10 cellular contexts compared by ENCODE assay signal in the genomic region with DNA sequence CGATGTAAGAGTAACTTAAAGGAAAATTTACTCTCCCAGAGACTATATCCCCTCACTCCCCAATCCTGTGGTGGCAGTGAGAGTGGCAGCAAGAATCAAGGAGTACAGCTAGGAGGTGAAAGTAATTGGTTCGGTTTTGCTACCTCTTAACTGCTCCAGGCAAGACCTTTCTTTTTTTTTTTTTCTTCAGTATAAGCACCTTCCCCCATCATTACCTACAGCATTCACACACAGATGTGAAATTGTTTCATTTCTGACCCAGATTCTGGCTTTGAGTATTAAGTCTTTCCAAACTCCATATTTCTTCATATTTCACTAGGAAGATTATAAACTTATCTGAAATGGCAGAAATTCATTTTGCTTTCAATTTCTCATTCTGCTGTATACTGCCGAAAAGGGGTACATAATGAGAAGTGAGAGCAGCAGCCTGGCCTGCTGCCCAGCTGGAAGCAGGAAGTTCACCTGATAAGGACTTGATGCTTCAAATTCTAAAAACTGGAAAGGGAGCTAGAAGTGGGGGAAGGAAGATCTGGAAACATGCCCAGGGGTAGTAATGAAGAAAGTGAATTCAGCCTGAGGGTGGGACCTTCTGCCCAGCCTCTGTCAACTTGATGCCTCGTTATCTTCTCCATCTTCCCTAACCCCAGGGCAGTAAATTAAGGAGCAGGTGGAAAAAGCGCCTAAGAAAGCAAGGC.
DNase-seq lines count a peak whose midpoint lies in the region; ATAC-seq and TF ChIP-seq lines count a peak whose summit lies in the region.
"Had no signal": no experiment of that assay in that cellular context is flagged by ENCODE, and none has a peak within 500 bp of the region (broad histone marks: within the 10 kb centered on the region; RNA-seq: fewer than 3 reads in every experiment).

No MANE protein-coding gene starts in this region.

- TF ChIP-seq POLR2A in stomach (IDR thresholded peaks at IDR 0.05) (no peak), gastroesophageal sphincter (IDR thresholded peaks at IDR 0.05) (no peak)

- intact Hi-C loops in stomach (cut with DNase I; ENCODE audit: low total_unique reads): no loop called here

- H3K36me3 Mint-ChIP-seq in activated naive CD4-positive, alpha-beta T cell treated with anti-CD3 and anti-CD28 coated beads, Interleukin-2, amount 10 ng/mL, durations not matched to agents 7 days and 5 days: peaks cover 34% of the 10 kb centered on the region
- peaks cover 31% of the 10 kb centered on the region for H3K36me3 Mint-ChIP-seq in activated CD4-positive, alpha-beta memory T cell treated with anti-CD3 and anti-CD28 coated beads, Interleukin-2, amount 10 ng/mL, durations not matched to agents 7 days and 5 days (ENCODE audit: low read depth)

- WGBS in stomach, 5 donors: 35 to 51% (median 44%) methylated on average over 5 of the region's 5 CpGs
- 62 to 75% methylated on average over 4 of the region's 5 CpGs for WGBS in gastroesophageal sphincter (ENCODE audit: low coverage in 1 of 2), 2 donors

- H3K9me3 Mint-ChIP-seq in activated naive CD4-positive, alpha-beta T cell treated with anti-CD3 and anti-CD28 coated beads, Interleukin-2, amount 10 ng/mL, durations not matched to agents 7 days and 5 days: no peaks in the 10 kb centered on the region
- H3K9me3 Mint-ChIP-seq in activated CD4-positive, alpha-beta memory T cell treated with anti-CD3 and anti-CD28 coated beads, Interleukin-2, amount 10 ng/mL, durations not matched to agents 7 days and 5 days: no peaks in the 10 kb centered on the region
- H3K9me3 Mint-ChIP-seq: T-helper 1 cell treated with Interleukin-12 subunit alpha and Interleukin-12 subunit beta and Interleukin-4 antibody, amounts not matched to agents 30 μg/mL and 1 μg/mL, for 36 hours had no signal

- no peak for DNase-seq in activated naive CD4-positive, alpha-beta T cell treated with anti-CD3 and anti-CD28 coated beads, Interleukin-2, amount 10 ng/mL, durations not matched to agents 7 days and 5 days
- no peak for DNase-seq in activated naive CD4-positive, alpha-beta T cell treated with anti-CD3 and anti-CD28 coated beads, Interleukin-2, amount 50 U/mL, for 16 hours
- DNase-seq in NCI-H2196 treated with DMSO at 0.1 percent for 48 hours (lab: John Stamatoyannopoulos, UW; ENCODE audit: unreplicated experiment) (peak; percentile 17), fibroblast of villous mesenchyme (ENCODE audit: low read depth) (peak; percentile 30), stomach (peak; percentile 53)
- DNase-seq in activated CD4-positive, alpha-beta memory T cell treated with anti-CD3 and anti-CD28 coated beads, Interleukin-2, amount 10 ng/mL, durations not matched to agents 7 days and 5 days: no peak

- no peak for TF ChIP-seq CTCF in fibroblast of villous mesenchyme (IDR thresholded peaks at IDR 0.05; ENCODE audit: insufficient read depth, low read depth, low read length)
- no peak for TF ChIP-seq CTCF in stomach (IDR thresholded peaks at IDR 0.05)
- no peak for TF ChIP-seq CTCF in gastroesophageal sphincter (IDR thresholded peaks at IDR 0.05)

- H3K9me3 ChIP-seq in stomach: no peaks in the 10 kb centered on the region
- no peaks in the 10 kb centered on the region for H3K9me3 ChIP-seq in gastroesophageal sphincter
- H3K9me3 ChIP-seq: BLaER1 had no signal

- H3K36me3 ChIP-seq in stomach (peaks cover 28 to 98% (median 91%) of the 10 kb centered on the region in 4 donors), gastroesophageal sphincter (peaks cover 3 to 92% of the 10 kb centered on the region in 2 donors)

- ATAC-seq in HG02885 (IDR thresholded peaks at IDR 0.05; ENCODE audit: poor library complexity, unreplicated experiment) (no peak), gastroesophageal sphincter (no peak)

- H3K27ac ChIP-seq in stomach (peak overlapping the region in 2 of 5 donors; percentile 8 to 74), gastroesophageal sphincter (no peak overlapping the region)
- H3K27ac ChIP-seq: BLaER1 had no signal

- CTCF ChIA-PET in activated naive CD4-positive, alpha-beta T cell treated with anti-CD3 and anti-CD28 coated beads, Interleukin-2, amount 10 ng/mL, durations not matched to agents 7 days and 5 days (lab: Charles Lee): interaction anchor here (1.0 kb wide), 1 partner anchor 93 kb away, joined by 4 read pairs; no protein-coding TSS in a partner anchor
- CTCF ChIA-PET in activated CD4-positive, alpha-beta memory T cell treated with anti-CD3 and anti-CD28 coated beads, Interleukin-2, amount 10 ng/mL, durations not matched to agents 7 days and 5 days (lab: Charles Lee): no interaction called here

- POLR2A ChIA-PET in activated CD4-positive, alpha-beta memory T cell treated with anti-CD3 and anti-CD28 coated beads, Interleukin-2, amount 10 ng/mL, durations not matched to agents 7 days and 5 days (lab: Charles Lee): no interaction called here

- H3K4me3 ChIP-seq in fibroblast of villous mesenchyme (ENCODE audit: low read depth, low read length) (no peak overlapping the region), stomach (no peak overlapping the region), gastroesophageal sphincter (no peak overlapping the region)
- H3K4me3 ChIP-seq: BLaER1 had no signal

- no peak for TF ChIP-seq EP300 in stomach (IDR thresholded peaks at IDR 0.05)
- no peak for TF ChIP-seq EP300 in gastroesophageal sphincter (IDR thresholded peaks at IDR 0.05)

- H3K27me3 ChIP-seq in stomach: no peaks in the 10 kb centered on the region
- no peaks in the 10 kb centered on the region for H3K27me3 ChIP-seq in gastroesophageal sphincter
- H3K27me3 ChIP-seq: BLaER1 had no signal

- no peak overlapping the region for H3K4me3 Mint-ChIP-seq in activated naive CD4-positive, alpha-beta T cell treated with anti-CD3 and anti-CD28 coated beads, Interleukin-2, amount 10 ng/mL, durations not matched to agents 7 days and 5 days
- no peak overlapping the region for H3K4me3 Mint-ChIP-seq in activated CD4-positive, alpha-beta memory T cell treated with anti-CD3 and anti-CD28 coated beads, Interleukin-2, amount 10 ng/mL, durations not matched to agents 7 days and 5 days
- H3K4me3 Mint-ChIP-seq: T-helper 1 cell treated with Interleukin-12 subunit alpha and Interleukin-12 subunit beta and Interleukin-4 antibody, amounts not matched to agents 30 μg/mL and 1 μg/mL, for 36 hours had no signal

- H3K4me1 Mint-ChIP-seq in activated naive CD4-positive, alpha-beta T cell treated with anti-CD3 and anti-CD28 coated beads, Interleukin-2, amount 10 ng/mL, durations not matched to agents 7 days and 5 days: peaks cover 5% of the 10 kb centered on the region
- no peaks in the 10 kb centered on the region for H3K4me1 Mint-ChIP-seq in activated CD4-positive, alpha-beta memory T cell treated with anti-CD3 and anti-CD28 coated beads, Interleukin-2, amount 10 ng/mL, durations not matched to agents 7 days and 5 days

- no peaks in the 10 kb centered on the region for H3K27me3 Mint-ChIP-seq in activated naive CD4-positive, alpha-beta T cell treated with anti-CD3 and anti-CD28 coated beads, Interleukin-2, amount 10 ng/mL, durations not matched to agents 7 days and 5 days
- H3K27me3 Mint-ChIP-seq in activated CD4-positive, alpha-beta memory T cell treated with anti-CD3 and anti-CD28 coated beads, Interleukin-2, amount 10 ng/mL, durations not matched to agents 7 days and 5 days: no peaks in the 10 kb centered on the region

- H3K27ac Mint-ChIP-seq in activated naive CD4-positive, alpha-beta T cell treated with anti-CD3 and anti-CD28 coated beads, Interleukin-2, amount 10 ng/mL, durations not matched to agents 7 days and 5 days: peak overlapping the region; percentile 1
- H3K27ac Mint-ChIP-seq in activated CD4-positive, alpha-beta memory T cell treated with anti-CD3 and anti-CD28 coated beads, Interleukin-2, amount 10 ng/mL, durations not matched to agents 7 days and 5 days: no peak overlapping the region
- H3K27ac Mint-ChIP-seq: T-helper 1 cell treated with Interleukin-12 subunit alpha and Interleukin-12 subunit beta and Interleukin-4 antibody, amounts not matched to agents 30 μg/mL and 1 μg/mL, for 36 hours had no signal

- H3K4me1 ChIP-seq in stomach (peaks cover 0 to 18% (median 6%) of the 10 kb centered on the region in 4 donors), gastroesophageal sphincter (no peaks in the 10 kb centered on the region)

Comparison
In these comparisons a context has a peak if more than half of its experiments do, and no peak if none do; other contexts are left out.
1. DNase-seq: peak in NCI-H2196 treated with DMSO at 0.1 percent for 48 hours (single experiment), fibroblast of villous mesenchyme (single experiment) and stomach (single experiment); none in activated naive CD4-positive, alpha-beta T cell treated with anti-CD3 and anti-CD28 coated beads, Interleukin-2, amount 10 ng/mL, durations not matched to agents 7 days and 5 days (single experiment), activated naive CD4-positive, alpha-beta T cell treated with anti-CD3 and anti-CD28 coated beads, Interleukin-2, amount 50 U/mL, for 16 hours (single experiment) and activated CD4-positive, alpha-beta memory T cell treated with anti-CD3 and anti-CD28 coated beads, Interleukin-2, amount 10 ng/mL, durations not matched to agents 7 days and 5 days (single experiment).